ENCODE assay signal across 1 cellular context in the genomic region with DNA sequence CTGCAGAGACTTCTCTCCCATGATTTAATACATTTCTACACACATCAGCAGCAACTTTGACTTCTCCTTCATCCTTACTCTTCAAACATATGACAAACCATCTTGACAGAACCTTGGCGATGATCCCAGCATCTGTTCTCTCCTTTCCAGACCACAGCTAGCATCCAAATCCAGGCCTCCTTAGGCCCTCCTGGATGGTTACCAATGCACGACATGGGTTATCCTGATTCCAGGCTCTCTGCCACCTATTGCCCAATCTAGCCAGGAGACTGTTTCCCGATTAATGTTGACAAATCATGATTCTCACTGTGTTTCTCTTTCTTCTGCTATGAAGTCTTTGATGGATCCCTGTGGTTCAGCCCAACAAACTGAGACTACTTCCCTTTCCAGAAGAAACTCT.
TF ChIP-seq lines count a peak whose summit lies in the region.

No MANE protein-coding gene starts in this region.

TF ChIP-seq in SK-N-SH, 30 proteins besides CTCF, POLR2A, EP300 and RAD21 (continued from another document):
- TF ChIP-seq, protein P1, sequence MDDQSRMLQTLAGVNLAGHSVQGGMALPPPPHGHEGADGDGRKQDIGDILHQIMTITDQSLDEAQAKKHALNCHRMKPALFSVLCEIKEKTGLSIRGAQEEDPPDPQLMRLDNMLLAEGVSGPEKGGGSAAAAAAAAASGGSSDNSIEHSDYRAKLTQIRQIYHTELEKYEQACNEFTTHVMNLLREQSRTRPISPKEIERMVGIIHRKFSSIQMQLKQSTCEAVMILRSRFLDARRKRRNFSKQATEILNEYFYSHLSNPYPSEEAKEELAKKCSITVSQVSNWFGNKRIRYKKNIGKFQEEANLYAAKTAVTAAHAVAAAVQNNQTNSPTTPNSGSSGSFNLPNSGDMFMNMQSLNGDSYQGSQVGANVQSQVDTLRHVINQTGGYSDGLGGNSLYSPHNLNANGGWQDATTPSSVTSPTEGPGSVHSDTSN (IDR thresholded peaks at IDR 0.05), result peak; percentile 31; the same call in 1 of the 2 replicates
TF ChIP-seq in SK-N-SH: peak in this region for 1.
